In the genomic region with DNA sequence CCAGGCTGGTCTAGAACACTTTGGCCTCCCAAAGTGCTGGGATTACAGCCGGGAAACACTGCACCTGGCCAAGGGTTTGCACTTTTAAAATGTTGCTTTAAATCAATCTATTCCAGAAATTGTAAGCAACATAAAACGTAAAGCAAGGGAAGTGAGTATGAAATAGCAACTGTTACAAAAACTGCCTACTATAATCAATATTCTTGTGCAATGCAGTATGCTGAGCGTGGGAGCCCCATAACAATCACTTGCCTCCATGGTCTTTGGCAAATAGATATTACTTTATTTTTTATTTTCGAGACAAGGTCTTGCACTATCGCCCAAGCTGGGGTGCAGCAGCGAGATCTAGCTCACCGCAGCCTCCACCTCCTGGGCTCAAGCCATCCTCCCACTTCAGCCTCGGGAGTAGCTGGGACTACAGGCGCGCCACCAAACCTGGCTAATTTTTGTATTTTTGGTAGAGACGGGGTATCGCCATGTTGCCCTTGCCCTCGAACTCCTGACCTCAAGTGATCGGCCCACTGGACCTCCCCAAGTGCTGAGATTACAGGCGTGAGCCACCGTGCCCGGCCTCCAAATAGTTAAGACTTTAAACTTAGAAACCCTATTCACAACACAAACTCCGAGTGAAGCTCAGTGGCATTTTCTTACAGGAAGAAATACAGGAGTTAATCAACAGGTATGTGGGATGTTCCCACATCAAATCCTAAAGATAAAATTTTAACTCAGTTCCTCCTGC, we compare ENCODE assay signal across 8 cellular contexts. TPM values are rescaled to one million over a fixed set of nuclear protein-coding genes. Genes with fewer than 3 reads are reported as not detected.
DNase-seq lines count a peak whose midpoint lies in the region; ATAC-seq and TF ChIP-seq lines count a peak whose summit lies in the region.

No MANE protein-coding gene starts in this region.

- peak overlapping the region; percentile 90 for H3K27ac Mint-ChIP-seq in T-helper 1 cell treated with Interleukin-12 subunit alpha and Interleukin-12 subunit beta and Interleukin-4 antibody, amounts not matched to agents 30 μg/mL and 1 μg/mL, for 36 hours
- H3K27ac Mint-ChIP-seq in effector memory CD8-positive, alpha-beta T cell, result peak overlapping the region; percentile 97 to 99
- H3K27ac Mint-ChIP-seq in natural killer cell, result peak overlapping the region; percentile 93 to 100

- peak; percentile 7 for DNase-seq in NCI-H1105 treated with DMSO at 0.1 percent for 48 hours (lab: John Stamatoyannopoulos, UW)
- no peak for DNase-seq in NCI-H1105 (lab: John Stamatoyannopoulos, UW)
- peak in 1 of 3 experiments; percentile 1 for DNase-seq in effector memory CD8-positive, alpha-beta T cell
- DNase-seq in natural killer cell, result peak; percentile 19
- DNase-seq in midbrain (lab: John Stamatoyannopoulos, UW), result no peak
- no peak for DNase-seq in COLO829 (ENCODE audit: low spot score)

- peaks cover 23% of the 10 kb centered on the region for H3K27me3 Mint-ChIP-seq in T-helper 1 cell treated with Interleukin-12 subunit alpha and Interleukin-12 subunit beta and Interleukin-4 antibody, amounts not matched to agents 30 μg/mL and 1 μg/mL, for 36 hours (ENCODE audit: low read depth)
- H3K27me3 Mint-ChIP-seq in effector memory CD8-positive, alpha-beta T cell, result no peaks in the 10 kb centered on the region
- peaks cover 4 to 16% of the 10 kb centered on the region in 2 donors for H3K27me3 Mint-ChIP-seq in natural killer cell (ENCODE audit: low read depth in 2 of 2)

- peaks cover 16% of the 10 kb centered on the region for H3K4me1 Mint-ChIP-seq in T-helper 1 cell treated with Interleukin-12 subunit alpha and Interleukin-12 subunit beta and Interleukin-4 antibody, amounts not matched to agents 30 μg/mL and 1 μg/mL, for 36 hours (ENCODE audit: low read depth)
- peaks cover 11 to 29% of the 10 kb centered on the region in 2 donors for H3K4me1 Mint-ChIP-seq in effector memory CD8-positive, alpha-beta T cell (ENCODE audit: low read depth in 2 of 2)
- H3K4me1 Mint-ChIP-seq in natural killer cell, result peaks cover 35 to 43% of the 10 kb centered on the region in 2 donors

- no peak for ATAC-seq in effector memory CD8-positive, alpha-beta T cell (replicated peaks)
- ATAC-seq in natural killer cell (no peak), GM18870 (IDR thresholded peaks at IDR 0.05; ENCODE audit: unreplicated experiment) (no peak)

- H3K4me3 Mint-ChIP-seq in T-helper 1 cell treated with Interleukin-12 subunit alpha and Interleukin-12 subunit beta and Interleukin-4 antibody, amounts not matched to agents 30 μg/mL and 1 μg/mL, for 36 hours, result peak overlapping the region; percentile 94
- peak overlapping the region; percentile 93 to 98 for H3K4me3 Mint-ChIP-seq in effector memory CD8-positive, alpha-beta T cell
- peak overlapping the region; percentile 99 for H3K4me3 Mint-ChIP-seq in natural killer cell

- intact Hi-C loops in natural killer cell (cut with micrococcal nuclease), result no loop called here

- H3K36me3 Mint-ChIP-seq in T-helper 1 cell treated with Interleukin-12 subunit alpha and Interleukin-12 subunit beta and Interleukin-4 antibody, amounts not matched to agents 30 μg/mL and 1 μg/mL, for 36 hours (ENCODE audit: low read depth), result peaks cover 15% of the 10 kb centered on the region
- H3K36me3 Mint-ChIP-seq in effector memory CD8-positive, alpha-beta T cell (ENCODE audit: insufficient read depth), result peaks cover 32% of the 10 kb centered on the region
- H3K36me3 Mint-ChIP-seq in natural killer cell, result peaks cover 9% of the 10 kb centered on the region

- peaks cover 4% of the 10 kb centered on the region for H3K9me3 Mint-ChIP-seq in T-helper 1 cell treated with Interleukin-12 subunit alpha and Interleukin-12 subunit beta and Interleukin-4 antibody, amounts not matched to agents 30 μg/mL and 1 μg/mL, for 36 hours
- no peaks in the 10 kb centered on the region for H3K9me3 Mint-ChIP-seq in effector memory CD8-positive, alpha-beta T cell
- peaks cover 0 to 2% of the 10 kb centered on the region in 2 donors for H3K9me3 Mint-ChIP-seq in natural killer cell

- TF ChIP-seq CTCF in natural killer cell (IDR thresholded peaks at IDR 0.05), result no peak

RNA-seq across cellular contexts. Expression of gene CCNT2, which starts 1.2 kb away (rescaled TPM):
- 10 to 100 TPM; 86.9 to 93.1 (median 87.8) TPM for total RNA-seq in natural killer cell

Comparison
In these comparisons a context has a peak if more than half of its experiments do, and no peak if none do; other contexts are left out.
1. DNase-seq: peak in NCI-H1105 treated with DMSO at 0.1 percent for 48 hours (single experiment) and natural killer cell (single experiment); none in NCI-H1105 (single experiment), midbrain (single experiment) and COLO829 (single experiment).
2. Peak in every context shown above with its lines, with median percentiles within 50 percentile points of each other: H3K27ac Mint-ChIP-seq and H3K4me3 Mint-ChIP-seq.